Comparison of ENCODE assay signal across 33 cellular contexts in the genomic region with DNA sequence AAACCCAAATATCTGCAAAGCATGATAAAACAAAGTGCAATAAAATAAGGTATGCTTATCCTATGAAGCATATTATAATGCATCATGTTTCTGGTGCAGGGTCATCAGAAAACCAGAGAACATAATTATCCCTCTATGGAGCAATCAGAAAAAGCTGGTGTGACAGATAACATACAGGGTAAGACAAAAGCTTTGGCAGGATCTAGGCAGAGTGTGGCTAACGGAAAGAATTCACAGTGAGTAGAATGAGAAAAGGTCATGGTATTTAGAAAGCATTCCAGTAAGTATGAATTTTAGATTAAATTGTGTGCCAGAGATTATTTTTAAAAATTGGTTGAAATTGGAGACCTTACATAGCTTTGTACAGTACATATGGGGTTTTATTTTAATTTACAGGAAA. TPM values are rescaled to one million over a fixed set of nuclear protein-coding genes. Genes with fewer than 3 reads are reported as not detected.
DNase-seq lines count a peak whose midpoint lies in the region; ATAC-seq, FAIRE-seq and TF ChIP-seq lines count a peak whose summit lies in the region.
"Had no signal": no experiment of that assay in that cellular context is flagged by ENCODE, and none has a peak within 500 bp of the region (broad histone marks: within the 10 kb centered on the region; RNA-seq: fewer than 3 reads in every experiment).

No MANE protein-coding gene starts in this region.

- no peak for TF ChIP-seq RAD21 in HepG2 (CRISPR knock-in tag; IDR thresholded peaks at IDR 0.05)

- no peak overlapping the region for H3K27ac Mint-ChIP-seq in WTC11
- no peak overlapping the region for H3K27ac Mint-ChIP-seq in MCF 10A (ENCODE audit: low read depth, unreplicated experiment)
- H3K27ac Mint-ChIP-seq: activated B cell treated with CpG ODN at 0.5 μM for 24 hours; effector memory CD8-positive, alpha-beta T cell; immature natural killer cell; naive B cell; T-helper 2 cell treated with Interferon-gamma antibody and Interleukin-4, amounts not matched to agents 5 μg/mL and 100 μg/mL, for 36 hours had no signal

- 75% methylated on average over 1 of the region's 1 CpG for WGBS in right lobe of liver (ENCODE audit: insufficient coverage, low coverage, low lambda C conversion rate, missing lambda C conversion rate)
- 13% methylated on average over 1 of the region's 1 CpG for WGBS in HepG2 (ENCODE audit: low lambda C conversion rate)

- BruUV-seq in HepG2 (replicated peaks; lab: Mats Ljungman, UMichigan) (no TSS peak), MCF 10A (replicated peaks; lab: Mats Ljungman, UMichigan) (no TSS peak)

- in situ Hi-C loops in HepG2 (cut with HindIII; ENCODE audit: extremely low pct_ligation_motif_present, low pct_unique_long_range_greater_than_20kb), result no loop called here

- peaks cover 0 to 4% (median 0%) of the 10 kb centered on the region in 4 donors for H3K4me1 ChIP-seq in right lobe of liver
- no peaks in the 10 kb centered on the region for H3K4me1 ChIP-seq in HepG2 (ENCODE audit: insufficient read depth, low read length)
- H3K4me1 ChIP-seq: transverse colon had no signal

- TF ChIP-seq CTCF in right lobe of liver (IDR thresholded peaks at IDR 0.05) (no peak), HepG2 (CRISPR knock-in tag; IDR thresholded peaks at IDR 0.05) (no peak), WTC11 (IDR thresholded peaks at IDR 0.05) (no peak), MCF 10A (IDR thresholded peaks at IDR 0.05; ENCODE audit: unreplicated experiment) (no peak)

- H2AFZ ChIP-seq in HepG2 (ENCODE audit: low read length), result no peak overlapping the region

- CTCF ChIA-PET in HepG2 (lab: Yijun Ruan, JAX; ENCODE audit: low intra/inter-chr PET ratio, low total read pairs), result no interaction called here
- CTCF ChIA-PET in WTC11 (lab: Charles Lee), result no interaction called here
- CTCF ChIA-PET in MCF 10A (lab: Yijun Ruan, JAX), result interaction anchor here (0.6 to 1.1 kb wide), 2 partner anchors 9 to 206 kb away, joined by 3 to 4 read pairs; no protein-coding TSS in a partner anchor

- no peaks in the 10 kb centered on the region for H4K20me1 ChIP-seq in HepG2 (ENCODE audit: insufficient read depth, low read length)
- H4K20me1 ChIP-seq: BLaER1 treated with 17β-estradiol and CSF1 and Interleukin-3, amounts not matched to agents 10 nM and 100 nM had no signal

- DNase-seq in right lobe of liver (no peak), HepG2 (ENCODE audit: low spot score) (no peak), WTC11 (ENCODE audit: low spot score) (no peak), iris pigment epithelial cell (ENCODE audit: low read depth) (peak; percentile 3), ecto neural progenitor cell (ENCODE audit: low spot score) (no peak), MCF 10A (ENCODE audit: unreplicated experiment) (no peak), NCI-H69 (lab: John Stamatoyannopoulos, UW) (no peak)
- DNase-seq: activated B cell treated with CpG ODN at 0.5 μM for 24 hours; activated CD4-positive, alpha-beta T cell treated with anti-CD3 and anti-CD28 coated beads, Interleukin-2, amount 50 U/mL, for 48 hours; activated CD8-positive, alpha-beta memory T cell treated with anti-CD3 and anti-CD28 coated beads, Interleukin-2, amount 50 U/mL, for 4 hours; activated naive CD4-positive, alpha-beta T cell treated with anti-CD3 and anti-CD28 coated beads, Interleukin-2, amount 50 U/mL, for 16 hours; amygdala; COR-L47; effector memory CD8-positive, alpha-beta T cell; foreskin melanocyte; immature natural killer cell; MG63; naive B cell; NCI-H1417 treated with DMSO at 0.1 percent for 48 hours; NCI-H510A; SHP77 treated with DMSO at 0.1 percent for 48 hours; stimulated activated CD4-positive, alpha-beta T cell treated with anti-CD3 and anti-CD28 coated beads, Interleukin-2, amount 100 ng/mL, for 24 hours; transverse colon had no signal

- POLR2A ChIA-PET in HepG2 (lab: Yijun Ruan, JAX), result no interaction called here
- POLR2A ChIA-PET in WTC11 (lab: Charles Lee), result no interaction called here
- POLR2A ChIA-PET in MCF 10A (lab: Yijun Ruan, JAX), result no interaction called here

- peak overlapping the region in 1 of 3 donors; percentile 16 for H3K4me3 ChIP-seq in right lobe of liver
- H3K4me3 ChIP-seq in HepG2 (replicated peaks in 1 of 3; ENCODE audit: insufficient read depth in 1 of 3, low read depth in 2 of 3, low read length in 3 of 3), result no peak overlapping the region
- H3K4me3 ChIP-seq: BLaER1 treated with 17β-estradiol and CSF1 and Interleukin-3, amounts not matched to agents 10 nM and 100 nM; coronary artery; MG63; transverse colon had no signal

- H3K27me3 ChIP-seq in right lobe of liver, result no peaks in the 10 kb centered on the region
- H3K27me3 ChIP-seq in HepG2 (ENCODE audit: control insufficient read depth in 1 of 2, insufficient read depth in 2 of 2, low read length in 2 of 2), result no peaks in the 10 kb centered on the region
- H3K27me3 ChIP-seq: BLaER1 treated with 17β-estradiol and CSF1 and Interleukin-3, amounts not matched to agents 10 nM and 100 nM; MG63; transverse colon had no signal

- H3K4me1 Mint-ChIP-seq in WTC11 (peaks cover 41% of the 10 kb centered on the region), MCF 10A (ENCODE audit: insufficient read depth, unreplicated experiment) (no peaks in the 10 kb centered on the region)
- H3K4me1 Mint-ChIP-seq: activated B cell treated with CpG ODN at 0.5 μM for 24 hours, immature natural killer cell, naive B cell had no signal

- H3K36me3 ChIP-seq in right lobe of liver, result no peaks in the 10 kb centered on the region
- H3K36me3 ChIP-seq in HepG2 (replicated peaks in 1 of 2; ENCODE audit: control insufficient read depth in 1 of 2, insufficient read depth in 2 of 2, low read length in 2 of 2), result no peaks in the 10 kb centered on the region
- H3K36me3 ChIP-seq: BLaER1 treated with 17β-estradiol and CSF1 and Interleukin-3, amounts not matched to agents 10 nM and 100 nM; MG63; transverse colon had no signal

- peaks cover 3% of the 10 kb centered on the region; the same call in 1 of the 2 replicates for H3K27me3 Mint-ChIP-seq in WTC11 (ENCODE audit: low read depth)
- peaks cover 34% of the 10 kb centered on the region for H3K27me3 Mint-ChIP-seq in MCF 10A (ENCODE audit: insufficient read depth, unreplicated experiment)
- H3K27me3 Mint-ChIP-seq: activated B cell treated with CpG ODN at 0.5 μM for 24 hours; effector memory CD8-positive, alpha-beta T cell; naive B cell had no signal

- no peak overlapping the region for H3K9ac ChIP-seq in HepG2 (ENCODE audit: insufficient read depth, low read depth, low read length)
- H3K9ac ChIP-seq: BLaER1 treated with 17β-estradiol and CSF1 and Interleukin-3, amounts not matched to agents 10 nM and 100 nM had no signal

- peak overlapping the region in 1 of 3 donors; percentile 30 for H3K27ac ChIP-seq in right lobe of liver
- no peak overlapping the region for H3K27ac ChIP-seq in HepG2 (ENCODE audit: extremely low read length, insufficient read depth, low read length)
- H3K27ac ChIP-seq: BLaER1 treated with 17β-estradiol and CSF1 and Interleukin-3, amounts not matched to agents 10 nM and 100 nM; coronary artery; transverse colon had no signal

- ATAC-seq in right lobe of liver, result peak in 3 of 4 donors; percentile 22 to 43 (median 22)
- no peak for ATAC-seq in HepG2
- ATAC-seq in WTC11, result peak; percentile 41; the same call in 1 of the 2 replicates
- ATAC-seq: effector memory CD8-positive, alpha-beta T cell had no signal

- TF ChIP-seq POLR2A in right lobe of liver (IDR thresholded peaks at IDR 0.05) (no peak), HepG2 (IDR thresholded peaks at IDR 0.05; ENCODE audit: insufficient read depth in 1 of 2, low read depth in 2 of 2, low read length in 2 of 2) (no peak)

- no peak overlapping the region for H3K4me2 ChIP-seq in HepG2 (ENCODE audit: low read depth, low read length)
- H3K4me2 ChIP-seq: BLaER1 treated with 17β-estradiol and CSF1 and Interleukin-3, amounts not matched to agents 10 nM and 100 nM had no signal

- H3K9me3 ChIP-seq in right lobe of liver, result peaks cover 0 to 7% (median 0%) of the 10 kb centered on the region in 4 donors
- peaks cover 11% of the 10 kb centered on the region; the same call in 1 of the 2 replicates for H3K9me3 ChIP-seq in HepG2 (ENCODE audit: low read length)
- H3K9me3 ChIP-seq: MG63, transverse colon had no signal

- H3K79me2 ChIP-seq in HepG2 (ENCODE audit: insufficient read depth, low read length), result no peaks in the 10 kb centered on the region

- intact Hi-C loops in right lobe of liver (cut with DNase I) (no loop called here), HepG2 (cut with micrococcal nuclease; ENCODE audit: unreplicated experiment) (no loop called here), MCF 10A (cut with micrococcal nuclease) (no loop called here)

- peaks cover 29% of the 10 kb centered on the region for H3K9me3 Mint-ChIP-seq in WTC11
- H3K9me3 Mint-ChIP-seq in MCF 10A (ENCODE audit: unreplicated experiment), result no peaks in the 10 kb centered on the region
- H3K9me3 Mint-ChIP-seq: mesothelial cell of epicardium; T-helper 2 cell treated with Interferon-gamma antibody and Interleukin-4, amounts not matched to agents 5 μg/mL and 100 μg/mL, for 36 hours had no signal

- no peak for TF ChIP-seq EP300 in HepG2 (IDR thresholded peaks at IDR 0.05; ENCODE audit: low read depth in 2 of 2, low read length in 2 of 2)
- no peak for TF ChIP-seq EP300 in HepG2 (CRISPR knock-in tag; IDR thresholded peaks at IDR 0.05; ENCODE audit: borderline replicate concordance)

- FAIRE-seq in HepG2 (lab: Jason Lieb, UNC), result no peak
- FAIRE-seq: bronchial epithelial cell, G401.6, H1 had no signal

- H3K4me3 Mint-ChIP-seq in WTC11, result no peak overlapping the region
- H3K4me3 Mint-ChIP-seq in MCF 10A (ENCODE audit: unreplicated experiment), result no peak overlapping the region
- H3K4me3 Mint-ChIP-seq: activated B cell treated with CpG ODN at 0.5 μM for 24 hours; effector memory CD8-positive, alpha-beta T cell; immature natural killer cell; mesothelial cell of epicardium; naive B cell; T-helper 2 cell treated with Interferon-gamma antibody and Interleukin-4, amounts not matched to agents 5 μg/mL and 100 μg/mL, for 36 hours had no signal

- H3K36me3 Mint-ChIP-seq in WTC11 (peaks cover 21% of the 10 kb centered on the region), MCF 10A (ENCODE audit: insufficient read depth, unreplicated experiment) (no peaks in the 10 kb centered on the region)
- H3K36me3 Mint-ChIP-seq: immature natural killer cell, mesothelial cell of epicardium, naive B cell had no signal

RNA-seq across cellular contexts. Expression of gene UGT2B4, which starts 29.0 kb away (rescaled TPM):
- total RNA-seq in right lobe of liver (1,000 to 10,000 TPM in 1 of 6 experiments, 100 to 1,000 TPM in 5; 397 to 2,108 (median 641) TPM), HepG2 (2016; rRNA removed; fragmentation: Illumina TruSeq; extraction: Trizol) (9.3 and 14.2 TPM in 2 replicates), WTC11 (2021) (0.31 to 0.41 TPM in 2 of 3 replicates, not detected in the other), MCF 10A (2022) (not detected in 2 replicates)
- 0.88 and 1.0 TPM in 2 replicates for total RNA-seq in HepG2 (2016; cell fraction: cytosol; rRNA removed; fragmentation: Illumina TruSeq; extraction: Trizol; ENCODE audit: low read depth)
- total RNA-seq in HepG2 (2016; cell fraction: insoluble cytoplasmic fraction; rRNA removed; fragmentation: Illumina TruSeq; extraction: Trizol), result 8.7 and 13.6 TPM in 2 replicates
- total RNA-seq in HepG2 (2016; cell fraction: membrane; rRNA removed; fragmentation: Illumina TruSeq; extraction: Trizol), result 2.7 and 2.8 TPM in 2 replicates
- 11.5 TPM in 2 replicates for total RNA-seq in HepG2 (2016; cell fraction: nucleus; rRNA removed; fragmentation: Illumina TruSeq; extraction: Trizol)
- 5.0 and 14.1 TPM in 2 replicates for polyA plus RNA-seq in HepG2 (2011; rRNA removed)
- polyA plus RNA-seq in HepG2 (2011; cell fraction: cytosol; rRNA removed), result 2.0 and 12.3 TPM in 2 replicates
- polyA plus RNA-seq in HepG2 (2011; cell fraction: nucleus; rRNA removed), result 1.1 and 4.2 TPM in 2 replicates
- polyA plus RNA-seq in HepG2 (2012), result 9.5 and 16.5 TPM in 2 replicates
- 0.87 and 1.3 TPM in 2 replicates for polyA plus RNA-seq in HepG2 (2016; cell fraction: cytosol; fragmentation: Illumina TruSeq; extraction: Trizol; ENCODE audit: low read depth)
- 7.2 and 7.4 TPM in 2 replicates for polyA plus RNA-seq in HepG2 (2016; cell fraction: insoluble cytoplasmic fraction; fragmentation: Illumina TruSeq; extraction: Trizol; ENCODE audit: low read depth)
- 1.5 and 1.6 TPM in 2 replicates for polyA plus RNA-seq in HepG2 (2016; cell fraction: membrane; fragmentation: Illumina TruSeq; extraction: Trizol; ENCODE audit: low read depth)
- polyA plus RNA-seq in HepG2 (2016; cell fraction: nucleus; fragmentation: Illumina TruSeq; extraction: Trizol; ENCODE audit: insufficient read depth, low read depth), result 12.0 and 12.1 TPM in 2 replicates
- 1.2 TPM in 1 of 2 replicates, not detected in the other for polyA minus RNA-seq in HepG2 (2011; rRNA and poly(A)+ RNA removed; ENCODE audit: low replicate concordance)
- polyA minus RNA-seq in HepG2 (2011; cell fraction: cytosol; rRNA and poly(A)+ RNA removed), result 3.2 and 19.0 TPM in 2 replicates
- 6.8 and 22.0 TPM in 2 replicates for polyA minus RNA-seq in HepG2 (2011; cell fraction: nucleus; rRNA and poly(A)+ RNA removed)
- total RNA-seq: activated B cell treated with CpG ODN at 0.5 μM for 24 hours, bronchial epithelial cell, H1, osteoblast, transverse colon had no signal
- polyA plus RNA-seq: AG04450, esophagus, H1, immature natural killer cell had no signal

Comparison
In these comparisons a context has a peak if more than half of its experiments do, and no peak if none do; other contexts are left out.
1. RNA of gene UGT2B4, which starts 29.0 kb away (total RNA-seq): 397 to 2,108 TPM in right lobe of liver; 0.88 to 14.2 TPM in HepG2, 0.31 to 0.41 TPM in WTC11 and not detected in MCF 10A; every median in the first group is over 10 times any median in the second.